ENCODE assay signal across 8 cellular contexts in the genomic region with DNA sequence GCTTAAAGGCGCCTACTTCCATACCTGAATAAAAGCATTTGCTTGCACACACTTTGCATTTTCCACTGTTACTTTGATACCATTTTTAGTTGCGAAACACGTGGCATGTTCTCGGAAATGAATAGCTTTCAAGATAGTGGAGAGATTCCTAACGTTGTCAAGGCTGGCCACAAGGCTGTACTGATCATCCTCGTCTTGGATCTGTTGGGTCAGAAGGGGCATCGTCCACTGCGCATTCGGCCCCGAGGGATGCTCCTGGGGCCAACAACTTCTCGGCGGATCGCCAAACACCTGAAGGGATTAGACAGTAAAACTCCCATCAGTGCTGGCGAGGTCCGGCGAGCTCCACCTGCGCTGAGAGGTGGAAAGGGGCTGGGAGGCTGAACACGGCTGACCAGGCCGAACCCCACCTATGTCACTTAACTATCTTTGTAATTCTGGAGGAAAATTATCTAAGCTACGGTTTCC. TPM values are rescaled to one million over a fixed set of nuclear protein-coding genes. Genes with fewer than 3 reads are reported as not detected.
DNase-seq lines count a peak whose midpoint lies in the region; ATAC-seq and TF ChIP-seq lines count a peak whose summit lies in the region.

No MANE protein-coding gene starts in this region.

- H3K36me3 ChIP-seq in DND-41 (ENCODE audit: insufficient read depth, low read length) (peaks cover 55% of the 10 kb centered on the region; the same call in 1 of the 2 replicates), parathyroid adenoma (ENCODE audit: control insufficient read depth, insufficient read depth, low read length) (no peaks in the 10 kb centered on the region)

- H3K9me3 ChIP-seq in DND-41 (ENCODE audit: insufficient read depth, low read length, severe bottlenecking) (no peaks in the 10 kb centered on the region), parathyroid adenoma (ENCODE audit: control insufficient read depth, low read length) (no peaks in the 10 kb centered on the region)

- no peaks in the 10 kb centered on the region for H3K27me3 ChIP-seq in DND-41 (ENCODE audit: insufficient read depth, low read length, poor library complexity)
- H3K27me3 ChIP-seq in parathyroid adenoma (ENCODE audit: control insufficient read depth, insufficient read depth, low read length) = no peaks in the 10 kb centered on the region

- H3K27me3 Mint-ChIP-seq in chondrocyte (ENCODE audit: low read depth) = no peaks in the 10 kb centered on the region

- ATAC-seq in DND-41 (ENCODE audit: insufficient read depth, low read depth) (no peak), GM19467 (IDR thresholded peaks at IDR 0.05; ENCODE audit: unreplicated experiment) (peak; percentile 12), HG03460 (IDR thresholded peaks at IDR 0.05; ENCODE audit: unreplicated experiment) (peak; percentile 18)

- peaks cover 42% of the 10 kb centered on the region for H3K4me1 ChIP-seq in DND-41 (ENCODE audit: insufficient read depth, low read length)
- peaks cover 8% of the 10 kb centered on the region for H3K4me1 ChIP-seq in parathyroid adenoma

- peak overlapping the region; percentile 76 for H3K9ac ChIP-seq in DND-41 (ENCODE audit: low read depth, low read length)
- peak overlapping the region; percentile 49 for H3K9ac ChIP-seq in parathyroid adenoma

- no peak overlapping the region for H3K4me3 Mint-ChIP-seq in chondrocyte (ENCODE audit: unreplicated experiment)

- peak overlapping the region; percentile 72 to 82 for H3K4me3 ChIP-seq in DND-41 (ENCODE audit: low read depth in 1 of 2, low read length in 2 of 2)
- peak overlapping the region; percentile 98 for H3K4me3 ChIP-seq in WI38 (ENCODE audit: low read depth, low read length)
- peak overlapping the region; percentile 93 for H3K4me3 ChIP-seq in fibroblast of pulmonary artery (replicated peaks; ENCODE audit: low read depth, low read length)
- H3K4me3 ChIP-seq in parathyroid adenoma (ENCODE audit: low read depth, low read length) = peak overlapping the region; percentile 94

- H4K20me1 ChIP-seq in DND-41 (ENCODE audit: insufficient read depth, low read length) = peaks cover 18% of the 10 kb centered on the region

- H3K79me2 ChIP-seq in DND-41 (ENCODE audit: insufficient read depth, low read length) = peaks cover 81% of the 10 kb centered on the region
- H3K79me2 ChIP-seq in parathyroid adenoma = peaks cover 14% of the 10 kb centered on the region

- H3K36me3 Mint-ChIP-seq in chondrocyte (ENCODE audit: low read depth) = peaks cover 10% of the 10 kb centered on the region

- TF ChIP-seq CTCF in DND-41 (IDR thresholded peaks at IDR 0.05; ENCODE audit: borderline replicate concordance, extremely low read depth, low read length, poor library complexity, severe bottlenecking) (no peak), WI38 (IDR thresholded peaks at IDR 0.05; ENCODE audit: low read depth, low read length) (no peak), fibroblast of pulmonary artery (IDR thresholded peaks at IDR 0.05; ENCODE audit: low read length, missing control alignments) (no peak), parathyroid adenoma (IDR thresholded peaks at IDR 0.05) (no peak), chondrocyte (IDR thresholded peaks at IDR 0.05) (no peak)

- no peaks in the 10 kb centered on the region for H3K9me3 Mint-ChIP-seq in chondrocyte (ENCODE audit: low read depth)

- H3K27ac Mint-ChIP-seq in chondrocyte (ENCODE audit: unreplicated experiment) = no peak overlapping the region

- H3K4me2 ChIP-seq in DND-41 (ENCODE audit: insufficient read depth, low read length) = peak overlapping the region; percentile 75
- peak overlapping the region; percentile 91 for H3K4me2 ChIP-seq in parathyroid adenoma (ENCODE audit: low read length)

- H2AFZ ChIP-seq in DND-41 (ENCODE audit: low read depth, low read length) (peak overlapping the region; percentile 92), parathyroid adenoma (peak overlapping the region; percentile 89)

- H3K4me1 Mint-ChIP-seq in chondrocyte (ENCODE audit: low read depth) = peaks cover 37% of the 10 kb centered on the region

- DNase-seq in DND-41 (peak; percentile 22), fibroblast of pulmonary artery (ENCODE audit: low read depth) (peak; percentile 32), chondrocyte (ENCODE audit: low spot score) (no peak), NCI-H1092 treated with DMSO at 0.1 percent for 48 hours (lab: John Stamatoyannopoulos, UW) (no peak)

- H3K27ac ChIP-seq in DND-41 (ENCODE audit: low read length) = peak overlapping the region; percentile 85
- H3K27ac ChIP-seq in parathyroid adenoma = peak overlapping the region; percentile 80

RNA-seq across cellular contexts. Expression of a gene that starts 0.6 kb away (rescaled TPM):
- 20.3 to 24.7 TPM (median 20.5 TPM) in 3 replicates for total RNA-seq in chondrocyte

RNA-seq across cellular contexts. Expression of a gene that starts 0.8 kb away (rescaled TPM):
- total RNA-seq in chondrocyte = 14.7 to 24.1 TPM (median 15.7 TPM) in 3 replicates

RNA-seq across cellular contexts. Expression of a gene that starts 14.7 kb away (rescaled TPM):
- 37.3 to 45.4 TPM (median 39.3 TPM) in 3 replicates for total RNA-seq in chondrocyte

Comparison
In these comparisons a context has a peak if more than half of its experiments do, and no peak if none do; other contexts are left out.
1. DNase-seq: peak in DND-41 (single experiment) and fibroblast of pulmonary artery (single experiment); none in chondrocyte (single experiment) and NCI-H1092 treated with DMSO at 0.1 percent for 48 hours (single experiment).
2. Peak in every context shown above with its lines, with median percentiles within 50 percentile points of each other: H3K4me3 ChIP-seq.